Comparison of ENCODE assay signal across 31 cellular contexts in genomic region chr4:31768756-31769155, GRCh38.
"Had no signal": no experiment of that assay in that cellular context is flagged by ENCODE, and none has a peak within 500 bp of the region (broad histone marks: within the 10 kb centered on the region; RNA-seq: fewer than 3 reads in every experiment).

No MANE protein-coding gene starts in this region.

- DNase-seq: activated CD4-positive, alpha-beta T cell treated with anti-CD3 and anti-CD28 coated beads, Interleukin-2, amount 10 ng/mL, durations not matched to agents 24 days and 14 days; activated CD4-positive, alpha-beta T cell treated with anti-CD3 and anti-CD28 coated beads, Interleukin-2, amount 50 U/mL, for 4 hours; activated CD8-positive, alpha-beta T cell treated with anti-CD3 and anti-CD28 coated beads for 36 hours; activated gamma-delta T cell treated with Interleukin-2 at 50 U/mL for 16 hours; activated naive CD4-positive, alpha-beta T cell treated with anti-CD3 and anti-CD28 coated beads for 36 hours; activated T-cell treated with anti-CD3 and anti-CD28 coated beads, Interleukin-2, amount 50 U/mL, for 1 hour; adrenal gland; body of pancreas; Karpas-422; KBM-7; NCI-H1105; NCI-H1417 treated with DMSO at 0.1 percent for 48 hours; NCI-H187 treated with DMSO at 0.1 percent for 48 hours; NCI-H2081; NCI-H2171 treated with DMSO at 0.1 percent for 48 hours; NCI-H2227 treated with DMSO at 0.1 percent for 48 hours; NCI-H446 treated with DMSO at 0.1 percent for 48 hours; NCI-H526; NCI-H748 treated with DMSO at 0.1 percent for 48 hours; NK-92 treated with Interleukin-12 subunit alpha and Interleukin-12 subunit beta, amount 100 ng/mL, for 24 hours; PC-3; Peyer's patch; RPMI8226; SHP77 treated with DMSO at 0.1 percent for 48 hours had no signal

- ATAC-seq: activated CD8-positive, alpha-beta T cell treated with anti-CD3 and anti-CD28 coated beads for 36 hours; activated naive CD4-positive, alpha-beta T cell treated with anti-CD3 and anti-CD28 coated beads, Interleukin-2, amount 50 U/mL, for 72 hours; body of pancreas; PC-3 had no signal

- H3K9me3 Mint-ChIP-seq: activated CD4-positive, alpha-beta T cell treated with anti-CD3 and anti-CD28 coated beads, Interleukin-2, amount 10 ng/mL, durations not matched to agents 24 days and 14 days had no signal

- H3K4me3 ChIP-seq: adrenal gland, body of pancreas, breast epithelium, Peyer's patch, SJSA1 had no signal

- H3K4me3 Mint-ChIP-seq: activated CD4-positive, alpha-beta T cell treated with anti-CD3 and anti-CD28 coated beads, Interleukin-2, amount 10 ng/mL, durations not matched to agents 24 days and 14 days; activated CD8-positive, alpha-beta T cell treated with anti-CD3 and anti-CD28 coated beads for 36 hours; activated naive CD4-positive, alpha-beta T cell treated with anti-CD3 and anti-CD28 coated beads for 36 hours; T-helper 1 cell treated with Interleukin-12 subunit alpha and Interleukin-12 subunit beta and Interleukin-4 antibody, amounts not matched to agents 30 μg/mL and 1 μg/mL, for 36 hours; T-helper 2 cell treated with Interferon-gamma antibody and Interleukin-4, amounts not matched to agents 5 μg/mL and 100 μg/mL, for 36 hours had no signal

- H3K9me3 ChIP-seq: adrenal gland, body of pancreas, breast epithelium, Peyer's patch, SJSA1 had no signal

- H3K27ac ChIP-seq: adrenal gland, body of pancreas, breast epithelium, Peyer's patch, SJSA1 had no signal

- H3K27me3 ChIP-seq: adrenal gland, body of pancreas, breast epithelium, Peyer's patch, SJSA1 had no signal

- H3K36me3 ChIP-seq: adrenal gland, breast epithelium, Peyer's patch, SJSA1 had no signal

- H3K27ac Mint-ChIP-seq: activated CD4-positive, alpha-beta T cell treated with anti-CD3 and anti-CD28 coated beads, Interleukin-2, amount 10 ng/mL, durations not matched to agents 24 days and 14 days; activated CD8-positive, alpha-beta T cell treated with anti-CD3 and anti-CD28 coated beads for 36 hours; activated naive CD4-positive, alpha-beta T cell treated with anti-CD3 and anti-CD28 coated beads for 36 hours; activated naive CD4-positive, alpha-beta T cell treated with anti-CD3 and anti-CD28 coated beads, Interleukin-2, amount 50 U/mL, for 72 hours; T-helper 1 cell treated with Interleukin-12 subunit alpha and Interleukin-12 subunit beta and Interleukin-4 antibody, amounts not matched to agents 30 μg/mL and 1 μg/mL, for 36 hours; T-helper 2 cell treated with Interferon-gamma antibody and Interleukin-4, amounts not matched to agents 5 μg/mL and 100 μg/mL, for 36 hours had no signal

- FAIRE-seq: astrocyte, TTC549 had no signal

- H3K27me3 Mint-ChIP-seq: activated CD4-positive, alpha-beta T cell treated with anti-CD3 and anti-CD28 coated beads, Interleukin-2, amount 10 ng/mL, durations not matched to agents 24 days and 14 days; activated CD8-positive, alpha-beta T cell treated with anti-CD3 and anti-CD28 coated beads for 36 hours had no signal

- H3K36me3 Mint-ChIP-seq: activated naive CD4-positive, alpha-beta T cell treated with anti-CD3 and anti-CD28 coated beads, Interleukin-2, amount 50 U/mL, for 72 hours had no signal

- H3K4me1 Mint-ChIP-seq: activated CD4-positive, alpha-beta T cell treated with anti-CD3 and anti-CD28 coated beads, Interleukin-2, amount 10 ng/mL, durations not matched to agents 24 days and 14 days had no signal
